ENCODE assay signal across 7 cellular contexts in the genomic region with DNA sequence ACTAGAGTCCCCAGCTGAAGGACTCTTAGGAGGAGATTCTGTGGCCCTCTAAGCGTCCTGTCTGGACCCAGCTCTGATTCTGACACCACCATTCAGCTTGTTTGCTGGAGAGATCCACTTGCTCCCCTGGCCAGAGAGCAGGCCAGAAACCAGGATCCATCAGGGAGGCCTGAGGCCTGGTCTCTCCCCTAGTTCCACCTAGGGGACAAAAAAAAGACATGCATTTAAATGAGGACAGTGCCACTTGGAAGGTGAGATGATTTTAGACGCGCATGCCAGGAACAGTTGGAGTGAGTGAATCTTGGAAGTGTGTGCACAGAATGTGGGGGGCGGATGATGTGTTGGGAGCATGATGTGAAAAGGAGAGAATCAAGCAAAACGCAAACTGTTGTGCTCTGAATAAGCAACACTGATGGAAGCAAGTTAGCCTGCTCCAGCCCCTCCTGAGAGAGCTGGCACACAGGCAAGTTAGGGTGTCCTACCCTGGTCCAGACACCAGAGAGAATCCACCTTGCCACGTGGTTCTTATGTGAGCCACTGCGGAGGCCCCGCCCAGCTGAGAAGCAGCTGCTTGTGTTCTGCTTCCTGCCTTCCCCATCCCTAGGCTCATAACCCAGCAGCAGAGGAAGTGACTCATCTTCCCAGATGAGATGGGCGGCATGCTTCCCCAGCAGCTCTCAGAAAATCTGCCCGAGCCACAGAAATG. TPM values are rescaled to one million over a fixed set of nuclear protein-coding genes. Genes with fewer than 3 reads are reported as not detected.
DNase-seq lines count a peak whose midpoint lies in the region; ATAC-seq and TF ChIP-seq lines count a peak whose summit lies in the region.

No MANE protein-coding gene starts in this region.

- H3K36me3 ChIP-seq in Panc1 (ENCODE audit: control insufficient read depth, insufficient read depth, low read length) (no peaks in the 10 kb centered on the region), esophagus muscularis mucosa (no peaks in the 10 kb centered on the region)

- in situ Hi-C loops in Panc1 (cut with HindIII; ENCODE audit: low pct_unique_long_range_greater_than_20kb, low sequenced_read_pairs) = no loop called here

- peaks cover under 1 to 5% (median 4%) of the 10 kb centered on the region in 5 donors for H3K27me3 Mint-ChIP-seq in naive thymus-derived CD8-positive, alpha-beta T cell
- peaks cover 5% of the 10 kb centered on the region for H3K27me3 Mint-ChIP-seq in stimulated activated naive CD8-positive, alpha-beta T cell treated with anti-CD3 and anti-CD28 coated beads, Interleukin-15, Interleukin-2, amounts not matched to agents 100 ng/mL and 50 ng/mL, for 24 hours

- TF ChIP-seq EP300 in esophagus muscularis mucosa (IDR thresholded peaks at IDR 0.05) = no peak

- ATAC-seq in GM18505 (IDR thresholded peaks at IDR 0.05; ENCODE audit: unreplicated experiment) = peak; percentile 57
- peak; percentile 64 for ATAC-seq in HG03175 (IDR thresholded peaks at IDR 0.05; ENCODE audit: unreplicated experiment)
- ATAC-seq in Panc1 = peak; percentile 87
- ATAC-seq in naive thymus-derived CD8-positive, alpha-beta T cell = peak; percentile 84 to 88

- H3K27me3 ChIP-seq in Panc1 (ENCODE audit: control insufficient read depth, insufficient read depth, low read length) (no peaks in the 10 kb centered on the region; the same call in 1 of the 2 replicates), esophagus muscularis mucosa (peaks cover 0 to 22% (median 0%) of the 10 kb centered on the region in 4 donors)

- CTCF ChIA-PET in Panc1 (lab: Charles Lee) = interaction anchor here (0.6 to 5.8 kb wide), 5 partner anchors 52 to 105 kb away, joined by 3 to 83 read pairs (median 59); a partner anchor contains a TSS

- H3K27ac ChIP-seq in Panc1 (ENCODE audit: low read length) = no peak overlapping the region; the same call in 1 of the 2 replicates
- no peak overlapping the region for H3K27ac ChIP-seq in esophagus muscularis mucosa (replicated peaks in 1 of 4)

- H3K4me3 ChIP-seq in Panc1 (ENCODE audit: low read depth in 2 of 2, low read length in 2 of 2) (no peak overlapping the region), esophagus muscularis mucosa (no peak overlapping the region)

- intact Hi-C loops in Panc1 (cut with micrococcal nuclease; ENCODE audit: unreplicated experiment) (loop anchor here (5.0 kb wide), 1 partner anchor 121 kb away; no protein-coding TSS in a partner anchor), esophagus muscularis mucosa (cut with DNase I) (loop anchor here (5.0 kb wide), 1 partner anchor 64 kb away; no protein-coding TSS in a partner anchor)

- peak overlapping the region; percentile 17 to 93 (median 80) for H3K27ac Mint-ChIP-seq in naive thymus-derived CD8-positive, alpha-beta T cell
- peak overlapping the region; percentile 69 for H3K27ac Mint-ChIP-seq in stimulated activated naive CD8-positive, alpha-beta T cell treated with anti-CD3 and anti-CD28 coated beads, Interleukin-15, Interleukin-2, amounts not matched to agents 100 ng/mL and 50 ng/mL, for 24 hours

- peaks cover 29 to 47% (median 42%) of the 10 kb centered on the region in 4 donors for H3K4me1 Mint-ChIP-seq in naive thymus-derived CD8-positive, alpha-beta T cell
- H3K4me1 Mint-ChIP-seq in stimulated activated naive CD8-positive, alpha-beta T cell treated with anti-CD3 and anti-CD28 coated beads, Interleukin-15, Interleukin-2, amounts not matched to agents 100 ng/mL and 50 ng/mL, for 24 hours (ENCODE audit: low read depth) = peaks cover 29% of the 10 kb centered on the region

- DNase-seq in Panc1 (ENCODE audit: low read depth, low spot score) (peak; percentile 68), esophagus muscularis mucosa (ENCODE audit: extremely low spot score) (peak; percentile 94)
- DNase-seq in activated T-cell treated with anti-CD3 and anti-CD28 coated beads, Interleukin-2, amount 50 U/mL, for 1 hour = peak; percentile 69
- DNase-seq in naive thymus-derived CD8-positive, alpha-beta T cell = peak in 9 of 10 donors; percentile 24 to 82 (median 44)

- H3K9me3 ChIP-seq in Panc1 (ENCODE audit: control insufficient read depth, insufficient read depth, low read depth, low read length) (no peaks in the 10 kb centered on the region), esophagus muscularis mucosa (no peaks in the 10 kb centered on the region)

- H3K9me3 Mint-ChIP-seq in naive thymus-derived CD8-positive, alpha-beta T cell = no peaks in the 10 kb centered on the region
- no peaks in the 10 kb centered on the region for H3K9me3 Mint-ChIP-seq in stimulated activated naive CD8-positive, alpha-beta T cell treated with anti-CD3 and anti-CD28 coated beads, Interleukin-15, Interleukin-2, amounts not matched to agents 100 ng/mL and 50 ng/mL, for 24 hours

- WGBS in esophagus muscularis mucosa = 59% methylated on average over 9 of the region's 10 CpGs

- TF ChIP-seq POLR2A in GM18505 (IDR thresholded peaks at IDR 0.05; ENCODE audit: borderline replicate concordance, extremely low read depth, insufficient read depth, insufficient read length) (no peak), esophagus muscularis mucosa (IDR thresholded peaks at IDR 0.05; ENCODE audit: low read depth) (no peak)

- H3K4me3 Mint-ChIP-seq in naive thymus-derived CD8-positive, alpha-beta T cell = peak overlapping the region in 9 of 10 donors; percentile 47 to 82 (median 69)
- peak overlapping the region; percentile 4 for H3K4me3 Mint-ChIP-seq in stimulated activated naive CD8-positive, alpha-beta T cell treated with anti-CD3 and anti-CD28 coated beads, Interleukin-15, Interleukin-2, amounts not matched to agents 100 ng/mL and 50 ng/mL, for 24 hours

- no peaks in the 10 kb centered on the region for H3K36me3 Mint-ChIP-seq in naive thymus-derived CD8-positive, alpha-beta T cell
- H3K36me3 Mint-ChIP-seq in stimulated activated naive CD8-positive, alpha-beta T cell treated with anti-CD3 and anti-CD28 coated beads, Interleukin-15, Interleukin-2, amounts not matched to agents 100 ng/mL and 50 ng/mL, for 24 hours (ENCODE audit: low read depth) = no peaks in the 10 kb centered on the region

- TF ChIP-seq CTCF in Panc1 (IDR thresholded peaks at IDR 0.05) (no peak), esophagus muscularis mucosa (IDR thresholded peaks at IDR 0.05) (no peak)

- POLR2A ChIA-PET in Panc1 (lab: Charles Lee) = no interaction called here
- POLR2A ChIA-PET in naive thymus-derived CD8-positive, alpha-beta T cell (lab: Charles Lee) = interaction anchor here (0.6 to 2.3 kb wide), 9 partner anchors 62 to 686 kb away, joined by 3 to 20 read pairs (median 6); a partner anchor contains a TSS

- peaks cover 10% of the 10 kb centered on the region for H3K4me1 ChIP-seq in Panc1 (ENCODE audit: control insufficient read depth, insufficient read depth, low read length)
- H3K4me1 ChIP-seq in esophagus muscularis mucosa = peaks cover 15 to 33% (median 25%) of the 10 kb centered on the region in 4 donors

- BruUV-seq in Panc1 (replicated peaks; lab: Mats Ljungman, UMichigan) = no TSS peak

RNA-seq across cellular contexts. Expression of a gene that starts 8.0 kb away (rescaled TPM):
- total RNA-seq in Panc1 (2021; ENCODE audit: unreplicated experiment) = 0.77 TPM
- polyA plus RNA-seq in Panc1 (2012; ENCODE audit: insufficient read length) = 0.18 TPM
- 10 to 100 TPM; 30.5 to 61.1 (median 33.0) TPM for total RNA-seq in esophagus muscularis mucosa
- 1 to 10 TPM in 1 of 2 experiments, under 1 TPM in 1; 0.99 to 2.3 TPM for total RNA-seq in naive thymus-derived CD8-positive, alpha-beta T cell
- not detected for polyA plus RNA-seq in naive thymus-derived CD8-positive, alpha-beta T cell

RNA-seq across cellular contexts. Expression of a gene that starts 46.2 kb away (rescaled TPM):
- total RNA-seq in Panc1 (2021; ENCODE audit: unreplicated experiment) = not detected
- polyA plus RNA-seq in Panc1 (2012; ENCODE audit: insufficient read length) = not detected
- total RNA-seq in esophagus muscularis mucosa = under 1 TPM in 1 of 4 donors, not detected in 3; 0.06 TPM
- total RNA-seq in naive thymus-derived CD8-positive, alpha-beta T cell = not detected
- not detected for polyA plus RNA-seq in naive thymus-derived CD8-positive, alpha-beta T cell

Comparison
In these comparisons a context has a peak if more than half of its experiments do, and no peak if none do; other contexts are left out.
1. DNase-seq: peak in every context shown above with its lines; median percentile 94 in esophagus muscularis mucosa; 69 in activated T-cell treated with anti-CD3 and anti-CD28 coated beads, Interleukin-2, amount 50 U/mL, for 1 hour; 68 in Panc1; 44 in naive thymus-derived CD8-positive, alpha-beta T cell.
2. RNA of a gene that starts 8.0 kb away (total RNA-seq): 30.5 to 61.1 TPM in esophagus muscularis mucosa; 0.99 to 2.3 TPM in naive thymus-derived CD8-positive, alpha-beta T cell and 0.77 TPM in Panc1 (single experiment); every median in the first group is over 4 times any median in the second.
3. Peak in every context shown above with its lines, with median percentiles within 50 percentile points of each other: ATAC-seq.